ENCODE assay signal across 14 cellular contexts in the genomic region with DNA sequence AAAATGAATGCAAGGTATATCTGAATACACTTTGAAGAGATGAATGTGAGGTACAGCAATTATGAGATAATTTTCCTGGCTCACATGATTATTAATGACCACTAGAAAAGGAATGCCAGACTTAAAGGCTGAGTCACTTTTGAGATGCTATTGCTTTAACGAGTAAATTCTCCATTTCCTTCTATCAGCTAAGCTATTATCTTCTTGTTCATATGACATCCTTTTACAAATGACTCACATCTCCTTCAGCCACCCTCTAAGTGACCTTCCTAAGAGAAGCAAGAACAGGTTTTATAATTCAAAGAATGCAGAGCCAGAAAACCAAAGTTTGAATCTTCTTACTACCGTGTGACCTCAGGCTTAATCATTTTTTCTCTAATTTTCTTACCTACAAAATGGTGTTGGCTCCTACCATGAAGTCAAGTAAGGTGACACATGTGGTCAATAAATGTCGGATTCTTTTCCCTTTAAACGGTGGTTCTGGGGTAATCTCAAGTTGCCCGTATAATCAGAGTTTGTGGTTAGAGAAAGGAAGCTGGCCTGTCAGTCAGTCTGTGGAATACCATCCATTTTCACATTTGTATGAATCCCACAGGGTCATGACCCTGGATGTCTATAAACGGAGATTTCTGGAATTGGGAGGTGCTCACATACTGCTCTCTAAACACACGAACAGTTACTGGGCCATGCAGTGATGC.
A peak's percentile ranks its signal among the peaks of the same experiment; 100 is the strongest.
DNase-seq lines count a peak whose midpoint lies in the region; ATAC-seq and TF ChIP-seq lines count a peak whose summit lies in the region.
"Had no signal": no experiment of that assay in that cellular context is flagged by ENCODE, and none has a peak within 500 bp of the region (broad histone marks: within the 10 kb centered on the region; RNA-seq: fewer than 3 reads in every experiment).

No MANE protein-coding gene starts in this region.

- H3K27me3 Mint-ChIP-seq in activated naive CD4-positive, alpha-beta T cell treated with anti-CD3 and anti-CD28 coated beads, Interleukin-2, amount 10 ng/mL, durations not matched to agents 7 days and 5 days = no peaks in the 10 kb centered on the region

- TF ChIP-seq CTCF in ascending aorta (IDR thresholded peaks at IDR 0.05) = no peak

- intact Hi-C loops in ascending aorta (cut with DNase I) = no loop called here

- H3K27ac Mint-ChIP-seq in activated naive CD4-positive, alpha-beta T cell treated with anti-CD3 and anti-CD28 coated beads, Interleukin-2, amount 10 ng/mL, durations not matched to agents 7 days and 5 days = no peak overlapping the region

- H3K9me3 Mint-ChIP-seq in activated naive CD4-positive, alpha-beta T cell treated with anti-CD3 and anti-CD28 coated beads, Interleukin-2, amount 10 ng/mL, durations not matched to agents 7 days and 5 days = no peaks in the 10 kb centered on the region

- no peaks in the 10 kb centered on the region for H3K4me1 Mint-ChIP-seq in activated naive CD4-positive, alpha-beta T cell treated with anti-CD3 and anti-CD28 coated beads, Interleukin-2, amount 10 ng/mL, durations not matched to agents 7 days and 5 days

- ATAC-seq in GM19035 (IDR thresholded peaks at IDR 0.05; ENCODE audit: unreplicated experiment) = no peak
- ATAC-seq: activated CD4-positive, CD25-positive, alpha-beta regulatory T cell treated with anti-CD3 and anti-CD28 coated beads, Interleukin-2, amount 50 U/mL, for 24 hours; heart left ventricle; psoas muscle had no signal

- H3K36me3 Mint-ChIP-seq in activated naive CD4-positive, alpha-beta T cell treated with anti-CD3 and anti-CD28 coated beads, Interleukin-2, amount 10 ng/mL, durations not matched to agents 7 days and 5 days = no peaks in the 10 kb centered on the region

- H3K4me3 Mint-ChIP-seq in activated naive CD4-positive, alpha-beta T cell treated with anti-CD3 and anti-CD28 coated beads, Interleukin-2, amount 10 ng/mL, durations not matched to agents 7 days and 5 days = no peak overlapping the region

- CTCF ChIA-PET in activated naive CD4-positive, alpha-beta T cell treated with anti-CD3 and anti-CD28 coated beads, Interleukin-2, amount 10 ng/mL, durations not matched to agents 7 days and 5 days (lab: Charles Lee) = no interaction called here

- no peaks in the 10 kb centered on the region for H3K4me1 ChIP-seq in ascending aorta
- H3K4me1 ChIP-seq: HAP-1, heart left ventricle, psoas muscle had no signal

- H3K27me3 ChIP-seq in ascending aorta = no peaks in the 10 kb centered on the region
- H3K27me3 ChIP-seq: heart left ventricle had no signal

- no peak overlapping the region for H3K27ac ChIP-seq in ascending aorta
- H3K27ac ChIP-seq: C4-2B, heart left ventricle, psoas muscle had no signal

- no peak overlapping the region for H3K4me3 ChIP-seq in ascending aorta
- H3K4me3 ChIP-seq: HAP-1, heart left ventricle, psoas muscle had no signal

- H3K36me3 ChIP-seq in ascending aorta = no peaks in the 10 kb centered on the region
- H3K36me3 ChIP-seq: HAP-1, heart left ventricle had no signal

- no peaks in the 10 kb centered on the region for H3K9me3 ChIP-seq in ascending aorta
- H3K9me3 ChIP-seq: HAP-1, heart left ventricle, psoas muscle had no signal

- DNase-seq in AG08395 (ENCODE audit: low spot score) = peak; percentile 56
- peak; percentile 99 for DNase-seq in HT1080 (ENCODE audit: low read depth)
- peak; percentile 32 for DNase-seq in amniotic stem cell (lab: John Stamatoyannopoulos, UW)
- DNase-seq in hepatic stellate cell (ENCODE audit: low spot score) = peak; percentile 44
- DNase-seq in activated naive CD4-positive, alpha-beta T cell treated with anti-CD3 and anti-CD28 coated beads, Interleukin-2, amount 10 ng/mL, durations not matched to agents 7 days and 5 days = no peak
- no peak for DNase-seq in NCI-H2107 (lab: John Stamatoyannopoulos, UW)
- DNase-seq in ascending aorta (ENCODE audit: low spot score in 2 of 2) = no peak
- DNase-seq: heart left ventricle, NCI-H345, psoas muscle had no signal

Comparison
In these comparisons a context has a peak if more than half of its experiments do, and no peak if none do; other contexts are left out.
1. DNase-seq: peak in AG08395 (single experiment), HT1080 (single experiment), amniotic stem cell (single experiment) and hepatic stellate cell (single experiment); none in activated naive CD4-positive, alpha-beta T cell treated with anti-CD3 and anti-CD28 coated beads, Interleukin-2, amount 10 ng/mL, durations not matched to agents 7 days and 5 days (single experiment), NCI-H2107 (single experiment) and ascending aorta (0 of 2).